Comparison of ENCODE assay signal across 8 cellular contexts in the genomic region with DNA sequence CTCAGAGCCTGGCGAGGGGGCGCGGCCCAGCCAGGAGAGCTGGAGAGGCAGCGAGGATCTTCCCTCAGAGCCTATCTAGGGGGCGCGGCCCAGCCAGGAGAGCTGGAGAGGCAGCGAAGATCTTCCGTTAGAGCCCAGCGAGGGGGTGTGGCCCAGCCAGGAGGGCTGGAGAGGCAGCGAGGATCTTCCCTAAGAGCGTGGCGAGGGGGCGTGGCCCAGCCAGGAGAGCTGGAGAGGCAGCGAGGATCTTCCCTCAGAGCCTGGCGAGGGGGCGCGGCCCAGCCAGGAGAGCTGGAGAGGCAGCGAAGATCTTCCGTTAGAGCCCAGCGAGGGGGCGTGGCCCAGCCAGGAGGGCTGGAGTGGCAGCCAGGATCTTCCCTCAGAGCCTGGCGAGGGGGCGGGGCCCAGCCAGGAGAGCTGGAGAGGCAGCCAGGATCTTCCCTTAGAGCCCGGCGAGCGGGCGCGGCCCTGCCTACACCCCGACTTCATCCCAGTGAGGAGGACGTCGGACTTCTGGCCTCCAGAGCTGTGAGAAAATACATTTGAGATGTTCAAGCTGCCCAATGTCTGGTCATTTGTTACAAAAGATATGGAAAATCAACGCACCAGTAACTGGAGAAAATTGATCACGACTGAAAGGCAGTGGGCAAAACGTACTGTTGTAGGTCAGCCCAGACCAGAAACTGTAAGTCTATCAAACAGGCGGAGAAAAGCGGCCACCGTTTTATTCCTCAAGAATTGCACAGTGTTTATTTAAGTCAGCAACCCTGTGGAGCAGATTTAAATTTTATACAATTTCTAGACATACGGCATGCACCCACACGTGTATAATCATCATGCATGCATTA.
DNase-seq lines count a peak whose midpoint lies in the region; ATAC-seq, FAIRE-seq and TF ChIP-seq lines count a peak whose summit lies in the region.

No MANE protein-coding gene starts in this region.

- TF ChIP-seq POLR2A in NB4 (IDR thresholded peaks at IDR 0.05; ENCODE audit: extremely low read depth, insufficient read length) = no peak

- no peaks in the 10 kb centered on the region for H3K4me1 ChIP-seq in small intestine (ENCODE audit: control insufficient read depth in 2 of 2, insufficient read depth in 1 of 2, low read depth in 1 of 2, low read length in 1 of 2)

- peak; percentile 19 to 67 (median 36) for DNase-seq in activated CD4-positive, CD25-positive, alpha-beta regulatory T cell (lab: John Stamatoyannopoulos, UW)
- DNase-seq in NB4 (ENCODE audit: low read depth) (peak; percentile 62), T-helper 9 cell (peak; percentile 36), cerebellum (ENCODE audit: low spot score) (peak; percentile 62), iris pigment epithelial cell (ENCODE audit: low read depth) (peak; percentile 78), small intestine (peak; percentile 57), globus pallidus (ENCODE audit: low spot score) (no peak)

- H3K36me3 ChIP-seq in small intestine (ENCODE audit: control insufficient read depth in 2 of 2, insufficient read depth in 2 of 2, low read length in 2 of 2) = no peaks in the 10 kb centered on the region

- WGBS in small intestine, 3 donors = 4 to 5% (median 5%) methylated on average over 39 of the region's 39 CpGs

- no peaks in the 10 kb centered on the region for H3K27me3 ChIP-seq in small intestine (ENCODE audit: control insufficient read depth in 2 of 2, insufficient read depth in 2 of 2, low read length in 2 of 2)

- H3K9me3 ChIP-seq in small intestine (ENCODE audit: control insufficient read depth, low read depth) = no peaks in the 10 kb centered on the region

- H3K4me3 ChIP-seq in NB4 (ENCODE audit: low read depth, low read length) (peak overlapping the region; percentile 50), small intestine (ENCODE audit: low read depth in 1 of 2, low read length in 2 of 2) (peak overlapping the region in 1 of 2 donors; percentile 7)

- no peak for TF ChIP-seq CTCF in NB4 (IDR thresholded peaks at IDR 0.05; ENCODE audit: low read depth, low read length)

- no peak for ATAC-seq in activated CD4-positive, CD25-positive, alpha-beta regulatory T cell treated with anti-CD3 and anti-CD28 coated beads, Interleukin-2, amount 50 U/mL, for 24 hours

- H3K27ac ChIP-seq in small intestine (ENCODE audit: low read depth in 1 of 2, low read length in 1 of 2) = no peak overlapping the region

- FAIRE-seq in small intestine (lab: Jason Lieb, UNC) = no peak
